ENCODE assay signal across 29 cellular contexts in genomic region chr3:217436-217835, GRCh38. TPM values are rescaled to one million over a fixed set of nuclear protein-coding genes. Genes with fewer than 3 reads are reported as not detected.
"Had no signal": no experiment of that assay in that cellular context is flagged by ENCODE, and none has a peak within 500 bp of the region (broad histone marks: within the 10 kb centered on the region; RNA-seq: fewer than 3 reads in every experiment).

No MANE protein-coding gene starts in this region.

- H3K4me3 ChIP-seq: gastroesophageal sphincter, right atrium auricular region, suprapubic skin, tibial artery had no signal

- H3K27me3 Mint-ChIP-seq: activated CD4-positive, alpha-beta memory T cell treated with anti-CD3 and anti-CD28 coated beads for 36 hours; activated CD4-positive, alpha-beta T cell treated with anti-CD3 and anti-CD28 coated beads, Interleukin-2, amount 10 ng/mL, durations not matched to agents 24 days and 14 days; activated T-helper 17 cell treated with anti-CD3 and anti-CD28 coated beads, Interleukin-2, amount 50 U/mL, for 72 hours; naive B cell; T-cell had no signal

- H3K27ac ChIP-seq: gastroesophageal sphincter, parathyroid adenoma, right atrium auricular region, suprapubic skin, tibial artery had no signal

- H3K9me3 ChIP-seq: gastroesophageal sphincter, right atrium auricular region, suprapubic skin, tibial artery had no signal

- DNase-seq: activated CD4-positive, alpha-beta memory T cell treated with anti-CD3 and anti-CD28 coated beads for 36 hours; activated CD4-positive, alpha-beta T cell treated with anti-CD3 and anti-CD28 coated beads, Interleukin-2, amount 10 ng/mL, durations not matched to agents 24 days and 14 days; activated CD8-positive, alpha-beta memory T cell treated with anti-CD3 and anti-CD28 coated beads, Interleukin-2, amount 50 U/mL, for 48 hours; activated gamma-delta T cell treated with Interleukin-2 at 50 U/mL for 16 hours; activated naive CD4-positive, alpha-beta T cell treated with anti-CD3 and anti-CD28 coated beads, Interleukin-2, amount 50 U/mL, for 16 hours; activated T-cell treated with anti-CD3 and anti-CD28 coated beads, Interleukin-2, amount 50 U/mL, for 4 hours; amniotic stem cell; dermis blood vessel endothelial cell; effector CD4-positive, alpha-beta T cell; head of caudate nucleus; hippocampal formation; immature natural killer cell; naive B cell; nucleus accumbens; stimulated activated CD4-positive, alpha-beta T cell treated with anti-CD3 and anti-CD28 coated beads, Interleukin-15, amount 100 ng/mL, for 24 hours; stimulated activated CD4-positive, alpha-beta T cell treated with anti-CD3 and anti-CD28 coated beads, Interleukin-2, amount 100 ng/mL, for 24 hours; stimulated activated naive CD4-positive, alpha-beta T cell; T-cell; tibial artery had no signal

- H3K9ac ChIP-seq: parathyroid adenoma had no signal

- H3K9me3 Mint-ChIP-seq: activated CD4-positive, alpha-beta T cell treated with anti-CD3 and anti-CD28 coated beads, Interleukin-2, amount 10 ng/mL, durations not matched to agents 24 days and 14 days had no signal

- ATAC-seq: activated CD4-positive, CD25-positive, alpha-beta regulatory T cell treated with anti-CD3 and anti-CD28 coated beads, Interleukin-2, amount 50 U/mL, for 24 hours; activated T-cell treated with anti-CD3 and anti-CD28 coated beads, Interleukin-2, amount 50 U/mL, for 4 hours; activated T-helper 17 cell treated with anti-CD3 and anti-CD28 coated beads, Interleukin-2, amount 50 U/mL, for 72 hours; gastroesophageal sphincter; T-cell had no signal

- H3K27ac Mint-ChIP-seq: activated CD4-positive, alpha-beta memory T cell treated with anti-CD3 and anti-CD28 coated beads for 36 hours; activated CD4-positive, alpha-beta T cell treated with anti-CD3 and anti-CD28 coated beads, Interleukin-2, amount 10 ng/mL, durations not matched to agents 24 days and 14 days; activated T-helper 17 cell treated with anti-CD3 and anti-CD28 coated beads, Interleukin-2, amount 50 U/mL, for 72 hours; immature natural killer cell; mesothelial cell of epicardium; T-cell; T-helper 2 cell treated with Interferon-gamma antibody and Interleukin-4, amounts not matched to agents 5 μg/mL and 100 μg/mL, for 36 hours had no signal

- H3K4me1 ChIP-seq: gastroesophageal sphincter, parathyroid adenoma, right atrium auricular region, tibial artery had no signal

- H3K36me3 ChIP-seq: gastroesophageal sphincter, right atrium auricular region, suprapubic skin, tibial artery had no signal

- H3K79me2 ChIP-seq: parathyroid adenoma had no signal

- H3K4me1 Mint-ChIP-seq: activated CD4-positive, alpha-beta T cell treated with anti-CD3 and anti-CD28 coated beads, Interleukin-2, amount 10 ng/mL, durations not matched to agents 24 days and 14 days; activated T-helper 17 cell treated with anti-CD3 and anti-CD28 coated beads, Interleukin-2, amount 50 U/mL, for 72 hours; immature natural killer cell; mesothelial cell of epicardium; T-cell had no signal

- H2AFZ ChIP-seq: parathyroid adenoma had no signal

- H3K27me3 ChIP-seq: gastroesophageal sphincter, right atrium auricular region, suprapubic skin, tibial artery had no signal

- H3K4me3 Mint-ChIP-seq: activated CD4-positive, alpha-beta memory T cell treated with anti-CD3 and anti-CD28 coated beads for 36 hours; activated CD4-positive, alpha-beta T cell treated with anti-CD3 and anti-CD28 coated beads, Interleukin-2, amount 10 ng/mL, durations not matched to agents 24 days and 14 days; activated T-cell treated with anti-CD3 and anti-CD28 coated beads, Interleukin-2, amount 50 U/mL, for 4 hours; activated T-helper 17 cell treated with anti-CD3 and anti-CD28 coated beads, Interleukin-2, amount 50 U/mL, for 72 hours; immature natural killer cell; mesothelial cell of epicardium; T-cell; T-helper 2 cell treated with Interferon-gamma antibody and Interleukin-4, amounts not matched to agents 5 μg/mL and 100 μg/mL, for 36 hours had no signal

- H3K36me3 Mint-ChIP-seq: activated CD4-positive, alpha-beta memory T cell treated with anti-CD3 and anti-CD28 coated beads for 36 hours; immature natural killer cell; mesothelial cell of epicardium; naive B cell; T-cell had no signal

RNA-seq across cellular contexts. Expression of gene CHL1, which starts 20.9 kb away (rescaled TPM):
- total RNA-seq: activated CD4-positive, alpha-beta memory T cell treated with anti-CD3 and anti-CD28 coated beads for 36 hours; activated CD4-positive, alpha-beta T cell treated with anti-CD3 and anti-CD28 coated beads, Interleukin-2, amount 10 ng/mL, durations not matched to agents 24 days and 14 days; activated T-helper 17 cell treated with anti-CD3 and anti-CD28 coated beads, Interleukin-2, amount 50 U/mL, for 72 hours; fibroblast of villous mesenchyme; mesothelial cell of epicardium; pulmonary artery endothelial cell had no signal
